In the genomic region with DNA sequence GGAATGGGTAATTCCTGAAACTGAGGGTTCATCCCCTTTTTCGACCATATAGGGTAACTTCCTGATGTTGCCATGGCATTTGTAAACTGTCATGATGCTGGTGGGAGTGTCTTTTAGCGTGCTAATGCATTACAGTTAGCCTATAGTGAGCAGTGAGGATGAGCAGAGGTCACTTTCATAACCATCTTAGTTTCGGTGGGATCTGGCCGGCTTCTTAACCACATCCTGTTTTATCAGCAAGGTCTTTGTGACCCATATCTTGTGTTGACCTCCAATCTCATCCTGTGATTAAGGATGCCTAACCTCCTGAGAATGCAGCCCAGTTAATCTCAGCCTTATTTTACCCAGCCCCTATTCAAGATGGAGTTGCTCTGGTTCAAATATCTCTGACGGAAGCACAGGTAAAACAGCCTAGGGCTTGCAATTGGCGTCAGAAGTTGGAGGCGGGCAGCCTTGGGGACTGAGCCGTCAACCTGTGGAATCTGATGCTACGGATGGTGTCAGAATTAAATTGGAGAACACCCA, we compare ENCODE assay signal across 8 cellular contexts. TPM values are rescaled to one million over a fixed set of nuclear protein-coding genes. Genes with fewer than 3 reads are reported as not detected.
DNase-seq lines count a peak whose midpoint lies in the region; ATAC-seq and TF ChIP-seq lines count a peak whose summit lies in the region.

No MANE protein-coding gene starts in this region.

- peaks cover 0 to 2% (median 0%) of the 10 kb centered on the region in 7 donors for H3K9me3 Mint-ChIP-seq in CD4-positive, CD25-positive, alpha-beta regulatory T cell

- no peak for ATAC-seq in CD4-positive, CD25-positive, alpha-beta regulatory T cell (ENCODE audit: low read depth in 2 of 2)
- ATAC-seq in GM19455 (IDR thresholded peaks at IDR 0.05; ENCODE audit: unreplicated experiment): peak; percentile 55
- ATAC-seq in HG03520 (IDR thresholded peaks at IDR 0.05; ENCODE audit: unreplicated experiment): peak; percentile 90
- ATAC-seq in right cardiac atrium: no peak
- ATAC-seq in PC-3: no peak

- no peak overlapping the region for H3K4me3 Mint-ChIP-seq in CD4-positive, CD25-positive, alpha-beta regulatory T cell

- H3K27ac ChIP-seq in CD4-positive, CD25-positive, alpha-beta regulatory T cell (ENCODE audit: insufficient read depth, low read length, poor library complexity, severe bottlenecking): no peak overlapping the region
- H3K27ac ChIP-seq in right cardiac atrium (ENCODE audit: low read length): no peak overlapping the region
- H3K27ac ChIP-seq in PC-3 (ENCODE audit: low read length): no peak overlapping the region

- no peak overlapping the region for H3K4me2 ChIP-seq in PC-3 (ENCODE audit: low read length)

- H3K27me3 ChIP-seq in CD4-positive, CD25-positive, alpha-beta regulatory T cell (ENCODE audit: control insufficient read depth, insufficient read depth, low read length): no peaks in the 10 kb centered on the region
- H3K27me3 ChIP-seq in right cardiac atrium (ENCODE audit: control insufficient read depth, insufficient read depth): no peaks in the 10 kb centered on the region
- H3K27me3 ChIP-seq in PC-3 (ENCODE audit: low read length): no peaks in the 10 kb centered on the region

- H3K4me1 Mint-ChIP-seq in CD4-positive, CD25-positive, alpha-beta regulatory T cell: peaks cover 17 to 39% (median 35%) of the 10 kb centered on the region in 4 donors

- no peak for TF ChIP-seq CTCF in cardiac fibroblast (IDR thresholded peaks at IDR 0.05; ENCODE audit: low read depth, low read length)
- TF ChIP-seq CTCF in PC-3 (conservative IDR thresholded peaks at IDR 0.05; ENCODE audit: low read depth, low read length): no peak

- H4K20me1 ChIP-seq in PC-3 (ENCODE audit: low read length): 0 out of 2 replicates have a peak, but pooled peaks cover 5% of the 10 kb centered on the region

- CTCF ChIA-PET in PC-3 (lab: Charles Lee): no interaction called here

- no peak overlapping the region for H3K4me3 ChIP-seq in CD4-positive, CD25-positive, alpha-beta regulatory T cell (ENCODE audit: low read depth, low read length)
- no peak overlapping the region for H3K4me3 ChIP-seq in cardiac fibroblast (replicated peaks in 1 of 2; ENCODE audit: low read depth in 2 of 2, low read length in 2 of 2)
- H3K4me3 ChIP-seq in right cardiac atrium (ENCODE audit: low read length): no peak overlapping the region
- H3K4me3 ChIP-seq in PC-3 (ENCODE audit: low read length): no peak overlapping the region

- H3K27ac Mint-ChIP-seq in CD4-positive, CD25-positive, alpha-beta regulatory T cell: peak overlapping the region; percentile 13 to 61 (median 22)

- DNase-seq in CD4-positive, CD25-positive, alpha-beta regulatory T cell: peak in 1 of 3 donors; percentile 10
- DNase-seq in cardiac fibroblast (ENCODE audit: low read depth in 2 of 2) (peak; percentile 14 to 33), hepatic stellate cell (ENCODE audit: low spot score) (no peak), right cardiac atrium (no peak), PC-3 (no peak), D341Med (ENCODE audit: low spot score) (no peak)

- H3F3A ChIP-seq in PC-3 (ENCODE audit: low read length, unreplicated experiment): no peaks in the 10 kb centered on the region

- intact Hi-C loops in right cardiac atrium (cut with DNase I) (no loop called here), PC-3 (cut with micrococcal nuclease) (no loop called here)

- peaks cover 6% of the 10 kb centered on the region for H3K36me3 ChIP-seq in CD4-positive, CD25-positive, alpha-beta regulatory T cell (ENCODE audit: control insufficient read depth, insufficient read depth, low read length)
- peaks cover 4% of the 10 kb centered on the region; the same call in 1 of the 2 replicates for H3K36me3 ChIP-seq in PC-3 (ENCODE audit: low read depth, low read length)

- H3K4me1 ChIP-seq in CD4-positive, CD25-positive, alpha-beta regulatory T cell (ENCODE audit: control insufficient read depth, insufficient read depth, low read length, poor library complexity, severe bottlenecking): peaks cover 18% of the 10 kb centered on the region
- H3K4me1 ChIP-seq in right cardiac atrium (ENCODE audit: control insufficient read depth, insufficient read depth, low read length) (peaks cover 3% of the 10 kb centered on the region), PC-3 (ENCODE audit: insufficient read depth, low read length) (peaks cover 13% of the 10 kb centered on the region; the same call in 1 of the 2 replicates)

- H3K27me3 Mint-ChIP-seq in CD4-positive, CD25-positive, alpha-beta regulatory T cell: no peaks in the 10 kb centered on the region

- POLR2A ChIA-PET in PC-3 (lab: Charles Lee; ENCODE audit: unreplicated experiment): no interaction called here

- no peak overlapping the region for H3K9ac ChIP-seq in PC-3 (ENCODE audit: low read length)

- WGBS in right cardiac atrium: 76% methylated on average over 9 of the region's 9 CpGs

- H2AFZ ChIP-seq in PC-3 (ENCODE audit: low read length): no peak overlapping the region

- no peaks in the 10 kb centered on the region for H3K9me3 ChIP-seq in CD4-positive, CD25-positive, alpha-beta regulatory T cell (ENCODE audit: control insufficient read depth in 2 of 2, low read length in 2 of 2)
- H3K9me3 ChIP-seq in right cardiac atrium (ENCODE audit: control insufficient read depth, low read length): no peaks in the 10 kb centered on the region
- H3K9me3 ChIP-seq in PC-3 (ENCODE audit: low read length): no peaks in the 10 kb centered on the region

- peaks cover 96% of the 10 kb centered on the region for H3K79me2 ChIP-seq in PC-3 (ENCODE audit: low read length)

- no TSS peak for BruUV-seq in PC-3 (replicated peaks; lab: Mats Ljungman, UMichigan)

- H3K36me3 Mint-ChIP-seq in CD4-positive, CD25-positive, alpha-beta regulatory T cell: peaks cover 15% of the 10 kb centered on the region

- no peaks in the 10 kb centered on the region for H3K9me2 ChIP-seq in PC-3 (replicated peaks; ENCODE audit: low read length)

RNA-seq across cellular contexts. Expression of gene RALBP1, which starts 19.5 kb away (rescaled TPM):
- total RNA-seq in CD4-positive, CD25-positive, alpha-beta regulatory T cell: 27.0 TPM
- 10 to 100 TPM; 34.8 to 42.3 (median 39.7) TPM for polyA plus RNA-seq in CD4-positive, CD25-positive, alpha-beta regulatory T cell
- total RNA-seq in right cardiac atrium (10 to 100 TPM; 44.9 to 57.5 (median 48.6) TPM), PC-3 (2014; rRNA removed) (89.8 and 94.3 TPM in 2 replicates)
- polyA plus RNA-seq in right cardiac atrium: 32.4 TPM

Comparison
In these comparisons a context has a peak if more than half of its experiments do, and no peak if none do; other contexts are left out.
1. ATAC-seq: peak in GM19455 (single experiment) and HG03520 (single experiment); none in CD4-positive, CD25-positive, alpha-beta regulatory T cell (0 of 2), right cardiac atrium (0 of 2) and PC-3 (single experiment).
2. DNase-seq: peak in cardiac fibroblast (2 of 2); none in hepatic stellate cell (single experiment), right cardiac atrium (0 of 3), PC-3 (single experiment) and D341Med (single experiment).